In the genomic region with DNA sequence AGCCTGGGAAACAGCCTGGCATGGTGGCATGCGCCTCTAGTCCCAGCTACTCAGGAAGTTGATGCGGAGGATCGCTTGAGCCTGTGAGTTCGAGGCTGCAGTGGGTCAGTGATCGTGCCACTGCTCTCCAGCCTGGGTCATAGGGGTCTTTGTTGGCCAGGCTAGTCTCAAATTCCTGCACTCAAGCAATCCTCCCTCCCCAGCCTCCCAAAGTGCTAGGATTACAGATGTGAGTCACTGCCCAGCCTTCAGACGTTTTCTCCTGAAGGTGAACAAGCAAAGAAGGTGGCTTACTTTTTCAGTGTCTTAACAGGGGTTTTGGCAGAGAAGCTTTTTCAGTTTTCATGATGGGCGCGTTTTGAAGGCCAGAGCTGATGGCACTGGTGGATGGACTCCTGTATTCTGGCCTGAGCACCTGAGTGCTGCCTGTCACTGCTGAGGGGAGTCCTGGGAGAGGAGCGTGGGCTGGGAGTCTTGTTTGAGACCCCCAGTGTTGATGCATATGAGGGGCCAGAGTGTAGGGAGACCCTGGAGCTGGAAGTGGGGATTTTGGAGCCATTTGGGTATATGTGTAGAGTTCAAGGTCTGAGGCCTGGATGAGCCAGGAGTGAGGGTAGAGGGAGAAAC, we compare ENCODE assay signal across 1 cellular context.
TF ChIP-seq lines count a peak whose summit lies in the region.

No MANE protein-coding gene starts in this region.

TF ChIP-seq in HepG2, 621 proteins besides CTCF, POLR2A, EP300 and RAD21 (continued from another document and continues in another):
- TF ChIP-seq, protein P1, sequence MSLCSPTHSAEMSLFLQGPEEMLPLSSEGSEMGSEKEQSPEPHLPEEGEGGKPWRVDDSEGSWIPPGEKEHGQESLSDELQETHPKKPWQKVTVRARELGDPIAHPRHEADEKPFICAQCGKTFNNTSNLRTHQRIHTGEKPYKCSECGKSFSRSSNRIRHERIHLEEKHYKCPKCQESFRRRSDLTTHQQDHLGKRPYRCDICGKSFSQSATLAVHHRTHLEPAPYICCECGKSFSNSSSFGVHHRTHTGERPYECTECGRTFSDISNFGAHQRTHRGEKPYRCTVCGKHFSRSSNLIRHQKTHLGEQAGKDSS (CRISPR knock-in tag; IDR thresholded peaks at IDR 0.05; ENCODE audit: borderline replicate concordance, low read depth), result no peak
- TF ChIP-seq, protein P2, sequence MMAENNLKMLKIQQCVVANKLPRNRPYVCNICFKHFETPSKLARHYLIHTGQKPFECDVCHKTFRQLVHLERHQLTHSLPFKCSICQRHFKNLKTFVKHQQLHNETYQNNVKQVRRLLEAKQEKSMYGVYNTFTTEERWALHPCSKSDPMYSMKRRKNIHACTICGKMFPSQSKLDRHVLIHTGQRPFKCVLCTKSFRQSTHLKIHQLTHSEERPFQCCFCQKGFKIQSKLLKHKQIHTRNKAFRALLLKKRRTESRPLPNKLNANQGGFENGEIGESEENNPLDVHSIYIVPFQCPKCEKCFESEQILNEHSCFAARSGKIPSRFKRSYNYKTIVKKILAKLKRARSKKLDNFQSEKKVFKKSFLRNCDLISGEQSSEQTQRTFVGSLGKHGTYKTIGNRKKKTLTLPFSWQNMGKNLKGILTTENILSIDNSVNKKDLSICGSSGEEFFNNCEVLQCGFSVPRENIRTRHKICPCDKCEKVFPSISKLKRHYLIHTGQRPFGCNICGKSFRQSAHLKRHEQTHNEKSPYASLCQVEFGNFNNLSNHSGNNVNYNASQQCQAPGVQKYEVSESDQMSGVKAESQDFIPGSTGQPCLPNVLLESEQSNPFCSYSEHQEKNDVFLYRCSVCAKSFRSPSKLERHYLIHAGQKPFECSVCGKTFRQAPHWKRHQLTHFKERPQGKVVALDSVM (CRISPR knock-in tag; IDR thresholded peaks at IDR 0.05), result peak; percentile 95
- TF ChIP-seq HIVEP1 (CRISPR knock-in tag; IDR thresholded peaks at IDR 0.05) (peak; percentile 11; the same call in 1 of the 2 replicates), SYNCRIP (IDR thresholded peaks at IDR 0.05; ENCODE audit: insufficient read depth, low read depth, low read length) (no peak), IRF2 (CRISPR knock-in tag; IDR thresholded peaks at IDR 0.05) (no peak), RBM22 (optimal IDR thresholded peaks at IDR 0.05; ENCODE audit: low read length) (no peak), RFX1 (IDR thresholded peaks at IDR 0.05) (no peak), ZNF530 (CRISPR knock-in tag; IDR thresholded peaks at IDR 0.05; ENCODE audit: low read depth) (no peak), SNAI1 (CRISPR knock-in tag; IDR thresholded peaks at IDR 0.05; ENCODE audit: borderline replicate concordance) (no peak), GTF3A (CRISPR knock-in tag; conservative IDR thresholded peaks at IDR 0.05) (0 out of 2 replicates have a peak, but pooled peaks have one; percentile 19), ZNF781 (CRISPR knock-in tag; IDR thresholded peaks at IDR 0.05; ENCODE audit: borderline replicate concordance, not compliant biosample characterization) (peak; percentile 27), HMGA1 (CRISPR knock-in tag; conservative IDR thresholded peaks at IDR 0.05) (no peak), ZNF484 (CRISPR knock-in tag; IDR thresholded peaks at IDR 0.05; ENCODE audit: borderline replicate concordance, low read depth) (no peak), MLLT10 (CRISPR knock-in tag; IDR thresholded peaks at IDR 0.05) (no peak), HNF4A (CRISPR knock-in tag; IDR thresholded peaks at IDR 0.05) (no peak; the same call in 1 of the 2 replicates)
- TF ChIP-seq, protein P3, sequence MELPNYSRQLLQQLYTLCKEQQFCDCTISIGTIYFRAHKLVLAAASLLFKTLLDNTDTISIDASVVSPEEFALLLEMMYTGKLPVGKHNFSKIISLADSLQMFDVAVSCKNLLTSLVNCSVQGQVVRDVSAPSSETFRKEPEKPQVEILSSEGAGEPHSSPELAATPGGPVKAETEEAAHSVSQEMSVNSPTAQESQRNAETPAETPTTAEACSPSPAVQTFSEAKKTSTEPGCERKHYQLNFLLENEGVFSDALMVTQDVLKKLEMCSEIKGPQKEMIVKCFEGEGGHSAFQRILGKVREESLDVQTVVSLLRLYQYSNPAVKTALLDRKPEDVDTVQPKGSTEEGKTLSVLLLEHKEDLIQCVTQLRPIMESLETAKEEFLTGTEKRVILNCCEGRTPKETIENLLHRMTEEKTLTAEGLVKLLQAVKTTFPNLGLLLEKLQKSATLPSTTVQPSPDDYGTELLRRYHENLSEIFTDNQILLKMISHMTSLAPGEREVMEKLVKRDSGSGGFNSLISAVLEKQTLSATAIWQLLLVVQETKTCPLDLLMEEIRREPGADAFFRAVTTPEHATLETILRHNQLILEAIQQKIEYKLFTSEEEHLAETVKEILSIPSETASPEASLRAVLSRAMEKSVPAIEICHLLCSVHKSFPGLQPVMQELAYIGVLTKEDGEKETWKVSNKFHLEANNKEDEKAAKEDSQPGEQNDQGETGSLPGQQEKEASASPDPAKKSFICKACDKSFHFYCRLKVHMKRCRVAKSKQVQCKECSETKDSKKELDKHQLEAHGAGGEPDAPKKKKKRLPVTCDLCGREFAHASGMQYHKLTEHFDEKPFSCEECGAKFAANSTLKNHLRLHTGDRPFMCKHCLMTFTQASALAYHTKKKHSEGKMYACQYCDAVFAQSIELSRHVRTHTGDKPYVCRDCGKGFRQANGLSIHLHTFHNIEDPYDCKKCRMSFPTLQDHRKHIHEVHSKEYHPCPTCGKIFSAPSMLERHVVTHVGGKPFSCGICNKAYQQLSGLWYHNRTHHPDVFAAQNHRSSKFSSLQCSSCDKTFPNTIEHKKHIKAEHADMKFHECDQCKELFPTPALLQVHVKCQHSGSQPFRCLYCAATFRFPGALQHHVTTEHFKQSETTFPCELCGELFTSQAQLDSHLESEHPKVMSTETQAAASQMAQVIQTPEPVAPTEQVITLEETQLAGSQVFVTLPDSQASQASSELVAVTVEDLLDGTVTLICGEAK (IDR thresholded peaks at IDR 0.05), result no peak
- TF ChIP-seq, protein P3 (CRISPR knock-in tag; IDR thresholded peaks at IDR 0.05), result peak; percentile 11; the same call in 1 of the 2 replicates
- TF ChIP-seq, protein P4, sequence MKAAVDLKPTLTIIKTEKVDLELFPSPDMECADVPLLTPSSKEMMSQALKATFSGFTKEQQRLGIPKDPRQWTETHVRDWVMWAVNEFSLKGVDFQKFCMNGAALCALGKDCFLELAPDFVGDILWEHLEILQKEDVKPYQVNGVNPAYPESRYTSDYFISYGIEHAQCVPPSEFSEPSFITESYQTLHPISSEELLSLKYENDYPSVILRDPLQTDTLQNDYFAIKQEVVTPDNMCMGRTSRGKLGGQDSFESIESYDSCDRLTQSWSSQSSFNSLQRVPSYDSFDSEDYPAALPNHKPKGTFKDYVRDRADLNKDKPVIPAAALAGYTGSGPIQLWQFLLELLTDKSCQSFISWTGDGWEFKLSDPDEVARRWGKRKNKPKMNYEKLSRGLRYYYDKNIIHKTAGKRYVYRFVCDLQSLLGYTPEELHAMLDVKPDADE (CRISPR knock-in tag; IDR thresholded peaks at IDR 0.05), result no peak
- TF ChIP-seq, protein P5, sequence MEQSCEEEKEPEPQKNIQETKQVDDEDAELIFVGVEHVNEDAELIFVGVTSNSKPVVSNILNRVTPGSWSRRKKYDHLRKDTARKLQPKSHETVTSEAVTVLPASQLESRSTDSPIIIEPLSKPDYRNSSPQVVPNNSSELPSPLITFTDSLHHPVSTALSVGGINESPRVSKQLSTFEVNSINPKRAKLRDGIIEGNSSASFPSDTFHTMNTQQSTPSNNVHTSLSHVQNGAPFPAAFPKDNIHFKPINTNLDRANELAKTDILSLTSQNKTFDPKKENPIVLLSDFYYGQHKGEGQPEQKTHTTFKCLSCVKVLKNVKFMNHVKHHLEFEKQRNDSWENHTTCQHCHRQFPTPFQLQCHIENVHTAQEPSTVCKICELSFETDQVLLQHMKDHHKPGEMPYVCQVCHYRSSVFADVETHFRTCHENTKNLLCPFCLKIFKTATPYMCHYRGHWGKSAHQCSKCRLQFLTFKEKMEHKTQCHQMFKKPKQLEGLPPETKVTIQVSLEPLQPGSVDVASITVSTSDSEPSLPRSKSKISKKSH (CRISPR knock-in tag; IDR thresholded peaks at IDR 0.05; ENCODE audit: borderline replicate concordance), result no peak; the same call in 1 of the 2 replicates
- TF ChIP-seq, protein P6, sequence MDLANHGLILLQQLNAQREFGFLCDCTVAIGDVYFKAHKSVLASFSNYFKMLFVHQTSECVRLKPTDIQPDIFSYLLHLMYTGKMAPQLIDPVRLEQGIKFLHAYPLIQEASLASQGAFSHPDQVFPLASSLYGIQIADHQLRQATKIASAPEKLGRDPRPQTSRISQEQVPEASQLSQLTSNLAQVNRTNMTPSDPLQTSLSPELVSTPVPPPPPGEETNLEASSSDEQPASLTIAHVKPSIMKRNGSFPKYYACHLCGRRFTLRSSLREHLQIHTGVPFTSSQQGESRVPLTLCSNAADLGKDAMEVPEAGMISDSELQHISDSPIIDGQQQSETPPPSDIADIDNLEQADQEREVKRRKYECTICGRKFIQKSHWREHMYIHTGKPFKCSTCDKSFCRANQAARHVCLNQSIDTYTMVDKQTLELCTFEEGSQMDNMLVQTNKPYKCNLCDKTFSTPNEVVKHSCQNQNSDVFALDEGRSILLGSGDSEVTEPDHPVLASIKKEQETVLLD (CRISPR knock-in tag; IDR thresholded peaks at IDR 0.05; ENCODE audit: low read depth), result no peak
- TF ChIP-seq, protein P7, sequence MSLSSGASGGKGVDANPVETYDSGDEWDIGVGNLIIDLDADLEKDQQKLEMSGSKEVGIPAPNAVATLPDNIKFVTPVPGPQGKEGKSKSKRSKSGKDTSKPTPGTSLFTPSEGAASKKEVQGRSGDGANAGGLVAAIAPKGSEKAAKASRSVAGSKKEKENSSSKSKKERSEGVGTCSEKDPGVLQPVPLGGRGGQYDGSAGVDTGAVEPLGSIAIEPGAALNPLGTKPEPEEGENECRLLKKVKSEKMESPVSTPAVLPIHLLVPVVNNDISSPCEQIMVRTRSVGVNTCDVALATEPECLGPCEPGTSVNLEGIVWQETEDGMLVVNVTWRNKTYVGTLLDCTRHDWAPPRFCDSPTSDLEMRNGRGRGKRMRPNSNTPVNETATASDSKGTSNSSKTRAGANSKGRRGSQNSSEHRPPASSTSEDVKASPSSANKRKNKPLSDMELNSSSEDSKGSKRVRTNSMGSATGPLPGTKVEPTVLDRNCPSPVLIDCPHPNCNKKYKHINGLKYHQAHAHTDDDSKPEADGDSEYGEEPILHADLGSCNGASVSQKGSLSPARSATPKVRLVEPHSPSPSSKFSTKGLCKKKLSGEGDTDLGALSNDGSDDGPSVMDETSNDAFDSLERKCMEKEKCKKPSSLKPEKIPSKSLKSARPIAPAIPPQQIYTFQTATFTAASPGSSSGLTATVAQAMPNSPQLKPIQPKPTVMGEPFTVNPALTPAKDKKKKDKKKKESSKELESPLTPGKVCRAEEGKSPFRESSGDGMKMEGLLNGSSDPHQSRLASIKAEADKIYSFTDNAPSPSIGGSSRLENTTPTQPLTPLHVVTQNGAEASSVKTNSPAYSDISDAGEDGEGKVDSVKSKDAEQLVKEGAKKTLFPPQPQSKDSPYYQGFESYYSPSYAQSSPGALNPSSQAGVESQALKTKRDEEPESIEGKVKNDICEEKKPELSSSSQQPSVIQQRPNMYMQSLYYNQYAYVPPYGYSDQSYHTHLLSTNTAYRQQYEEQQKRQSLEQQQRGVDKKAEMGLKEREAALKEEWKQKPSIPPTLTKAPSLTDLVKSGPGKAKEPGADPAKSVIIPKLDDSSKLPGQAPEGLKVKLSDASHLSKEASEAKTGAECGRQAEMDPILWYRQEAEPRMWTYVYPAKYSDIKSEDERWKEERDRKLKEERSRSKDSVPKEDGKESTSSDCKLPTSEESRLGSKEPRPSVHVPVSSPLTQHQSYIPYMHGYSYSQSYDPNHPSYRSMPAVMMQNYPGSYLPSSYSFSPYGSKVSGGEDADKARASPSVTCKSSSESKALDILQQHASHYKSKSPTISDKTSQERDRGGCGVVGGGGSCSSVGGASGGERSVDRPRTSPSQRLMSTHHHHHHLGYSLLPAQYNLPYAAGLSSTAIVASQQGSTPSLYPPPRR (CRISPR knock-in tag; IDR thresholded peaks at IDR 0.05; ENCODE audit: borderline replicate concordance), result no peak
